In the genomic region with DNA sequence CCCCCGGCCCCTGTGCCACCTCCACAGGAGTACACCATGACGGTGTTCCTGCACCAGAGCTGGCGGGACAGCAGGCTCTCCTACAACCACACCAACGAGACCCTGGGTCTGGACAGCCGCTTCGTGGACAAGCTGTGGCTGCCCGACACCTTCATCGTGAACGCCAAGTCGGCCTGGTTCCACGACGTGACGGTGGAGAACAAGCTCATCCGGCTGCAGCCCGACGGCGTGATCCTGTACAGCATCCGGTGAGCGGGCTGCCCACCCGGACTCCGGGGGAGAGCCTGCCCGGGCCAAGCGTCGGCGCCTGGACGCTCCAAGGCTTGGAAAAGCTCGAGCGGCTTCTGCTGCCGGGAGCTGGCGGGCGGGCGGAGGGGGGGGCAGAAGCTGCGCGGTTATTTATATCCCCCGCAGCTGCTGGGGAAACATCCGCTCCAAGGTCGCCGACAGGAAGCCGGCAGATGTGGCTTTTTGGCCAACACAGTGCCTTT, we compare ENCODE assay signal across 14 cellular contexts. TPM values are rescaled to one million over a fixed set of nuclear protein-coding genes. Genes with fewer than 3 reads are reported as not detected.
DNase-seq lines count a peak whose midpoint lies in the region; ATAC-seq and TF ChIP-seq lines count a peak whose summit lies in the region.
"Had no signal": no experiment of that assay in that cellular context is flagged by ENCODE, and none has a peak within 500 bp of the region (broad histone marks: within the 10 kb centered on the region; RNA-seq: fewer than 3 reads in every experiment).

No MANE protein-coding gene starts in this region.

- CTCF ChIA-PET in activated CD4-positive, alpha-beta T cell treated with anti-CD3 and anti-CD28 coated beads, Interleukin-2, amount 10 ng/mL, durations not matched to agents 7 days and 5 days (lab: Charles Lee), result no interaction called here

- H3K9me3 Mint-ChIP-seq in activated CD4-positive, alpha-beta T cell treated with anti-CD3 and anti-CD28 coated beads, Interleukin-2, amount 10 ng/mL, durations not matched to agents 24 days and 14 days, result no peaks in the 10 kb centered on the region
- H3K9me3 Mint-ChIP-seq in activated CD4-positive, alpha-beta T cell treated with anti-CD3 and anti-CD28 coated beads, Interleukin-2, amount 10 ng/mL, durations not matched to agents 7 days and 5 days, result no peaks in the 10 kb centered on the region
- no peaks in the 10 kb centered on the region for H3K9me3 Mint-ChIP-seq in T-helper 2 cell treated with Interferon-gamma antibody and Interleukin-4, amounts not matched to agents 5 μg/mL and 100 μg/mL, for 36 hours
- H3K9me3 Mint-ChIP-seq: activated naive CD8-positive, alpha-beta T cell treated with anti-CD3 and anti-CD28 coated beads, Interleukin-2, amount 50 U/mL, for 24 hours had no signal

- no peak for TF ChIP-seq CTCF in fibroblast of lung (conservative IDR thresholded peaks at IDR 0.05 in 1 of 2, IDR thresholded peaks at IDR 0.05 in 1 of 2; ENCODE audit: low read depth in 1 of 2, low read length in 2 of 2)

- POLR2A ChIA-PET in activated CD4-positive, alpha-beta T cell treated with anti-CD3 and anti-CD28 coated beads, Interleukin-2, amount 10 ng/mL, durations not matched to agents 7 days and 5 days (lab: Charles Lee), result no interaction called here

- H3K27me3 ChIP-seq in fibroblast of lung (ENCODE audit: control insufficient read depth, insufficient read depth, low read length), result peaks cover 12% of the 10 kb centered on the region
- peaks cover 30% of the 10 kb centered on the region for H3K27me3 ChIP-seq in rectal smooth muscle tissue (ENCODE audit: control insufficient read depth, insufficient read depth, low read length)

- peak; percentile 65 for DNase-seq in activated CD4-positive, alpha-beta T cell treated with anti-CD3 and anti-CD28 coated beads, Interleukin-2, amount 10 ng/mL, durations not matched to agents 24 days and 14 days
- no peak for DNase-seq in activated CD4-positive, alpha-beta T cell treated with anti-CD3 and anti-CD28 coated beads, Interleukin-2, amount 10 ng/mL, durations not matched to agents 7 days and 5 days
- peak; percentile 13 for DNase-seq in NCI-H69 (lab: John Stamatoyannopoulos, UW)
- DNase-seq in fibroblast of lung (ENCODE audit: low read depth in 2 of 2), result no peak
- no peak for DNase-seq in T-helper 2 cell treated with Interferon-gamma antibody and Interleukin-4, amounts not matched to agents 5 μg/mL and 100 μg/mL, for 36 hours (ENCODE audit: low spot score)
- DNase-seq: activated naive CD8-positive, alpha-beta T cell treated with anti-CD3 and anti-CD28 coated beads, Interleukin-2, amount 50 U/mL, for 24 hours; cortex of kidney; NCI-H2081 treated with DMSO at 0.1 percent for 48 hours had no signal

- ATAC-seq in GM18519 (IDR thresholded peaks at IDR 0.05; ENCODE audit: low FRiP score, unreplicated experiment) (no peak), GM19455 (IDR thresholded peaks at IDR 0.05; ENCODE audit: unreplicated experiment) (no peak)
- ATAC-seq: activated naive CD8-positive, alpha-beta T cell treated with anti-CD3 and anti-CD28 coated beads, Interleukin-2, amount 50 U/mL, for 24 hours had no signal

- H3K4me2 ChIP-seq in fibroblast of lung (ENCODE audit: extremely low read depth, insufficient read depth, low read length), result no peak overlapping the region

- H3K27ac ChIP-seq in fibroblast of lung (ENCODE audit: insufficient read depth, low read length) (no peak overlapping the region), rectal smooth muscle tissue (ENCODE audit: low read depth, low read length) (no peak overlapping the region)
- H3K27ac ChIP-seq: neutrophil had no signal

- H4K20me1 ChIP-seq in fibroblast of lung (ENCODE audit: control insufficient read depth, extremely low read depth, insufficient read depth, low read length), result no peaks in the 10 kb centered on the region

- H3K4me3 ChIP-seq in fibroblast of lung (replicated peaks in 1 of 4; ENCODE audit: control extremely low read depth in 1 of 4, insufficient read depth in 1 of 4, low read depth in 3 of 4, low read length in 4 of 4) (no peak overlapping the region), rectal smooth muscle tissue (ENCODE audit: low read length) (peak overlapping the region; percentile 15)

- no peak overlapping the region for H3K4me3 Mint-ChIP-seq in activated CD4-positive, alpha-beta T cell treated with anti-CD3 and anti-CD28 coated beads, Interleukin-2, amount 10 ng/mL, durations not matched to agents 24 days and 14 days
- H3K4me3 Mint-ChIP-seq in activated CD4-positive, alpha-beta T cell treated with anti-CD3 and anti-CD28 coated beads, Interleukin-2, amount 10 ng/mL, durations not matched to agents 7 days and 5 days, result no peak overlapping the region
- no peak overlapping the region for H3K4me3 Mint-ChIP-seq in T-helper 2 cell treated with Interferon-gamma antibody and Interleukin-4, amounts not matched to agents 5 μg/mL and 100 μg/mL, for 36 hours
- H3K4me3 Mint-ChIP-seq: activated naive CD8-positive, alpha-beta T cell treated with anti-CD3 and anti-CD28 coated beads, Interleukin-2, amount 50 U/mL, for 24 hours had no signal

- H3K9ac ChIP-seq in fibroblast of lung (ENCODE audit: insufficient read depth, low read length) (no peak overlapping the region), rectal smooth muscle tissue (ENCODE audit: low read length) (no peak overlapping the region)

- no peak overlapping the region for H3K27ac Mint-ChIP-seq in activated CD4-positive, alpha-beta T cell treated with anti-CD3 and anti-CD28 coated beads, Interleukin-2, amount 10 ng/mL, durations not matched to agents 24 days and 14 days
- H3K27ac Mint-ChIP-seq in activated CD4-positive, alpha-beta T cell treated with anti-CD3 and anti-CD28 coated beads, Interleukin-2, amount 10 ng/mL, durations not matched to agents 7 days and 5 days, result no peak overlapping the region
- no peak overlapping the region for H3K27ac Mint-ChIP-seq in T-helper 2 cell treated with Interferon-gamma antibody and Interleukin-4, amounts not matched to agents 5 μg/mL and 100 μg/mL, for 36 hours
- H3K27ac Mint-ChIP-seq: activated naive CD8-positive, alpha-beta T cell treated with anti-CD3 and anti-CD28 coated beads, Interleukin-2, amount 50 U/mL, for 24 hours had no signal

- H2AFZ ChIP-seq in fibroblast of lung (ENCODE audit: low read length), result peak overlapping the region; percentile 35

- H3K27me3 Mint-ChIP-seq in activated CD4-positive, alpha-beta T cell treated with anti-CD3 and anti-CD28 coated beads, Interleukin-2, amount 10 ng/mL, durations not matched to agents 24 days and 14 days, result peaks cover 10% of the 10 kb centered on the region
- H3K27me3 Mint-ChIP-seq in activated CD4-positive, alpha-beta T cell treated with anti-CD3 and anti-CD28 coated beads, Interleukin-2, amount 10 ng/mL, durations not matched to agents 7 days and 5 days, result peaks cover 13% of the 10 kb centered on the region
- H3K27me3 Mint-ChIP-seq in T-helper 2 cell treated with Interferon-gamma antibody and Interleukin-4, amounts not matched to agents 5 μg/mL and 100 μg/mL, for 36 hours (ENCODE audit: low read depth), result peaks cover 7% of the 10 kb centered on the region

- no peaks in the 10 kb centered on the region for H3K79me2 ChIP-seq in fibroblast of lung (ENCODE audit: control insufficient read depth, insufficient read depth, low read length)

- intact Hi-C loops in activated CD4-positive, alpha-beta T cell treated with anti-CD3 and anti-CD28 coated beads, Interleukin-2, amount 10 ng/mL, durations not matched to agents 24 days and 14 days (cut with micrococcal nuclease), result no loop called here

- H3K36me3 Mint-ChIP-seq in activated CD4-positive, alpha-beta T cell treated with anti-CD3 and anti-CD28 coated beads, Interleukin-2, amount 10 ng/mL, durations not matched to agents 24 days and 14 days (ENCODE audit: low read depth), result no peaks in the 10 kb centered on the region
- no peaks in the 10 kb centered on the region for H3K36me3 Mint-ChIP-seq in activated CD4-positive, alpha-beta T cell treated with anti-CD3 and anti-CD28 coated beads, Interleukin-2, amount 10 ng/mL, durations not matched to agents 7 days and 5 days (ENCODE audit: low read depth)
- H3K36me3 Mint-ChIP-seq in T-helper 2 cell treated with Interferon-gamma antibody and Interleukin-4, amounts not matched to agents 5 μg/mL and 100 μg/mL, for 36 hours (ENCODE audit: low read depth), result no peaks in the 10 kb centered on the region

- H3K36me3 ChIP-seq in fibroblast of lung (ENCODE audit: control insufficient read depth, insufficient read depth, low read length) (no peaks in the 10 kb centered on the region), rectal smooth muscle tissue (ENCODE audit: control insufficient read depth, insufficient read depth, low read length) (no peaks in the 10 kb centered on the region)
- H3K36me3 ChIP-seq: neutrophil had no signal

- H3K4me1 Mint-ChIP-seq in activated CD4-positive, alpha-beta T cell treated with anti-CD3 and anti-CD28 coated beads, Interleukin-2, amount 10 ng/mL, durations not matched to agents 24 days and 14 days, result no peaks in the 10 kb centered on the region
- H3K4me1 Mint-ChIP-seq in activated CD4-positive, alpha-beta T cell treated with anti-CD3 and anti-CD28 coated beads, Interleukin-2, amount 10 ng/mL, durations not matched to agents 7 days and 5 days, result no peaks in the 10 kb centered on the region
- H3K4me1 Mint-ChIP-seq in T-helper 2 cell treated with Interferon-gamma antibody and Interleukin-4, amounts not matched to agents 5 μg/mL and 100 μg/mL, for 36 hours (ENCODE audit: low read depth), result peaks cover 2% of the 10 kb centered on the region

- H3K9me3 ChIP-seq in fibroblast of lung (ENCODE audit: control insufficient read depth, insufficient read depth, low read depth, low read length), result no peaks in the 10 kb centered on the region
- H3K9me3 ChIP-seq: neutrophil had no signal

- no peaks in the 10 kb centered on the region for H3K4me1 ChIP-seq in fibroblast of lung (ENCODE audit: control insufficient read depth, extremely low read depth, insufficient read depth, low read length)
- peaks cover 3% of the 10 kb centered on the region for H3K4me1 ChIP-seq in rectal smooth muscle tissue (ENCODE audit: control insufficient read depth, insufficient read depth, low read length)

RNA-seq across cellular contexts. Expression of a gene that starts 6.4 kb away (rescaled TPM):
- not detected in 2 replicates for total RNA-seq in activated CD4-positive, alpha-beta T cell treated with anti-CD3 and anti-CD28 coated beads, Interleukin-2, amount 10 ng/mL, durations not matched to agents 24 days and 14 days
- not detected for total RNA-seq in activated CD4-positive, alpha-beta T cell treated with anti-CD3 and anti-CD28 coated beads, Interleukin-2, amount 10 ng/mL, durations not matched to agents 7 days and 5 days
- not detected in 2 replicates for total RNA-seq in fibroblast of lung
- not detected in 2 replicates for polyA plus RNA-seq in fibroblast of lung
- polyA plus RNA-seq in fibroblast of lung (2012), result not detected in 2 replicates
- polyA minus RNA-seq in fibroblast of lung (ENCODE audit: low replicate concordance), result not detected in 2 replicates
- total RNA-seq: OCI-LY7 had no signal
- polyA plus RNA-seq: AG04450 had no signal

RNA-seq across cellular contexts. Expression of a gene that starts 21.9 kb away (rescaled TPM):
- not detected in 2 replicates for total RNA-seq in activated CD4-positive, alpha-beta T cell treated with anti-CD3 and anti-CD28 coated beads, Interleukin-2, amount 10 ng/mL, durations not matched to agents 24 days and 14 days
- not detected for total RNA-seq in activated CD4-positive, alpha-beta T cell treated with anti-CD3 and anti-CD28 coated beads, Interleukin-2, amount 10 ng/mL, durations not matched to agents 7 days and 5 days
- total RNA-seq in fibroblast of lung, result 0.26 TPM in 1 of 2 replicates, not detected in the other
- polyA plus RNA-seq in fibroblast of lung, result not detected in 2 replicates
- polyA plus RNA-seq in fibroblast of lung (2012), result not detected in 2 replicates
- not detected in 2 replicates for polyA minus RNA-seq in fibroblast of lung (ENCODE audit: low replicate concordance)
- total RNA-seq: OCI-LY7 had no signal
- polyA plus RNA-seq: AG04450 had no signal

RNA-seq across cellular contexts. Expression of a gene that starts 24.7 kb away (rescaled TPM):
- total RNA-seq in activated CD4-positive, alpha-beta T cell treated with anti-CD3 and anti-CD28 coated beads, Interleukin-2, amount 10 ng/mL, durations not matched to agents 24 days and 14 days, result 2.5 and 3.0 TPM in 2 replicates
- 1 to 10 TPM; 5.1 to 5.6 TPM for total RNA-seq in activated CD4-positive, alpha-beta T cell treated with anti-CD3 and anti-CD28 coated beads, Interleukin-2, amount 10 ng/mL, durations not matched to agents 7 days and 5 days
- 2.0 and 2.3 TPM in 2 replicates for total RNA-seq in fibroblast of lung
- 1.3 and 1.6 TPM in 2 replicates for polyA plus RNA-seq in fibroblast of lung
- polyA plus RNA-seq in fibroblast of lung (2012), result 1.1 and 2.1 TPM in 2 replicates
- polyA minus RNA-seq in fibroblast of lung (ENCODE audit: low replicate concordance), result 0.63 and 4.4 TPM in 2 replicates

Comparison
In these comparisons a context has a peak if more than half of its experiments do, and no peak if none do; other contexts are left out.
1. DNase-seq: peak in activated CD4-positive, alpha-beta T cell treated with anti-CD3 and anti-CD28 coated beads, Interleukin-2, amount 10 ng/mL, durations not matched to agents 24 days and 14 days (single experiment) and NCI-H69 (single experiment); none in activated CD4-positive, alpha-beta T cell treated with anti-CD3 and anti-CD28 coated beads, Interleukin-2, amount 10 ng/mL, durations not matched to agents 7 days and 5 days (single experiment), fibroblast of lung (0 of 2) and T-helper 2 cell treated with Interferon-gamma antibody and Interleukin-4, amounts not matched to agents 5 μg/mL and 100 μg/mL, for 36 hours (single experiment).